ENCODE assay signal across 1 cellular context in genomic region chr5:54667136-54667535, GRCh38.
TF ChIP-seq lines count a peak whose summit lies in the region.

No MANE protein-coding gene starts in this region.

TF ChIP-seq in IMR-90, 13 proteins besides CTCF, POLR2A, EP300 and RAD21 (continued from another document):
- TF ChIP-seq CEBPB (IDR thresholded peaks at IDR 0.05; ENCODE audit: low read depth, low read length) (no peak), FOS (IDR thresholded peaks at IDR 0.05; ENCODE audit: low read depth, low read length) (no peak), USF2 (IDR thresholded peaks at IDR 0.05; ENCODE audit: low read depth, low read length) (no peak), CHD1 (IDR thresholded peaks at IDR 0.05; ENCODE audit: low read depth, low read length) (no peak)
